ENCODE assay signal across 8 cellular contexts in genomic region chr22:23225724-23226496, GRCh38. TPM values are rescaled to one million over a fixed set of nuclear protein-coding genes. Genes with fewer than 3 reads are reported as not detected.
DNase-seq lines count a peak whose midpoint lies in the region; ATAC-seq and TF ChIP-seq lines count a peak whose summit lies in the region.

No MANE protein-coding gene starts in this region.

- peaks cover 31% of the 10 kb centered on the region for H3K36me3 Mint-ChIP-seq in CD4-positive, alpha-beta T cell (ENCODE audit: low read depth)
- H3K36me3 Mint-ChIP-seq in chondrocyte (ENCODE audit: low read depth) (peaks cover 6% of the 10 kb centered on the region), nephron (ENCODE audit: low read depth) (peaks cover 40% of the 10 kb centered on the region)

- intact Hi-C loops in CD4-positive, alpha-beta T cell (cut with DNase I, micrococcal nuclease), result loop anchor here in 1 of 2 experiments (2.0 kb wide), 1 partner anchor 17 kb away; no protein-coding TSS in a partner anchor

- no peaks in the 10 kb centered on the region for H3K27me3 ChIP-seq in CD4-positive, alpha-beta T cell (ENCODE audit: control insufficient read depth, insufficient read depth, low read length)

- TF ChIP-seq CTCF in CD4-positive, alpha-beta T cell (IDR thresholded peaks at IDR 0.05), result no peak
- TF ChIP-seq CTCF in chondrocyte (IDR thresholded peaks at IDR 0.05), result no peak
- no peak for TF ChIP-seq CTCF in nephron (IDR thresholded peaks at IDR 0.05; ENCODE audit: unreplicated experiment in 3 of 3)

- H3K27ac Mint-ChIP-seq in CD4-positive, alpha-beta T cell, result peak overlapping the region; percentile 83
- peak overlapping the region; percentile 94 for H3K27ac Mint-ChIP-seq in chondrocyte (ENCODE audit: unreplicated experiment)
- peak overlapping the region; percentile 2 to 40 (median 40) for H3K27ac Mint-ChIP-seq in nephron

- peaks cover 6% of the 10 kb centered on the region for H3K9me3 Mint-ChIP-seq in CD4-positive, alpha-beta T cell
- H3K9me3 Mint-ChIP-seq in chondrocyte (ENCODE audit: low read depth) (peaks cover 13% of the 10 kb centered on the region), nephron (peaks cover 35% of the 10 kb centered on the region)

- POLR2A ChIA-PET in CD4-positive, alpha-beta T cell (lab: Charles Lee), result interaction anchor here (0.7 to 3.3 kb wide), 4 partner anchors 9 to 52 kb away, joined by 3 to 27 read pairs (median 12); no protein-coding TSS in a partner anchor

- H3K9me3 ChIP-seq in CD4-positive, alpha-beta T cell (ENCODE audit: control insufficient read depth, low read length), result peaks cover 17% of the 10 kb centered on the region

- H3K4me1 Mint-ChIP-seq in CD4-positive, alpha-beta T cell (ENCODE audit: low read depth), result peaks cover 84% of the 10 kb centered on the region
- H3K4me1 Mint-ChIP-seq in chondrocyte (ENCODE audit: low read depth) (peaks cover 39% of the 10 kb centered on the region), nephron (peaks cover 57% of the 10 kb centered on the region)

- DNase-seq in CD4-positive, alpha-beta T cell, result peak in 9 of 10 experiments; percentile 32 to 65 (median 57)
- peak; percentile 74 for DNase-seq in NCI-H69 (lab: John Stamatoyannopoulos, UW)
- no peak for DNase-seq in chondrocyte (ENCODE audit: low spot score)
- no peak for DNase-seq in NCI-H146 treated with DMSO at 0.1 percent for 48 hours (lab: John Stamatoyannopoulos, UW; ENCODE audit: unreplicated experiment)
- DNase-seq in NCI-H1436 treated with DMSO at 0.1 percent for 48 hours (lab: John Stamatoyannopoulos, UW), result no peak

- peak overlapping the region; percentile 35 for H3K4me3 Mint-ChIP-seq in CD4-positive, alpha-beta T cell
- peak overlapping the region; percentile 50 for H3K4me3 Mint-ChIP-seq in chondrocyte (ENCODE audit: unreplicated experiment)
- H3K4me3 Mint-ChIP-seq in nephron, result peak overlapping the region in 1 of 3 experiments; percentile 3

- ATAC-seq in CD4-positive, alpha-beta T cell (ENCODE audit: poor library complexity), result peak; percentile 84
- ATAC-seq in HG02840 (IDR thresholded peaks at IDR 0.05; ENCODE audit: low FRiP score, unreplicated experiment) (no peak), GM21367 (IDR thresholded peaks at IDR 0.05; ENCODE audit: unreplicated experiment) (no peak)

- CTCF ChIA-PET in CD4-positive, alpha-beta T cell (lab: Charles Lee), result no interaction called here

- H3K27me3 Mint-ChIP-seq in CD4-positive, alpha-beta T cell, result no peaks in the 10 kb centered on the region
- H3K27me3 Mint-ChIP-seq in chondrocyte (ENCODE audit: low read depth) (no peaks in the 10 kb centered on the region), nephron (ENCODE audit: low read depth) (peaks cover 19% of the 10 kb centered on the region)

- H3K27ac ChIP-seq in CD4-positive, alpha-beta T cell (ENCODE audit: low read depth, low read length), result peak overlapping the region; percentile 43

RNA-seq across cellular contexts. Expression of gene BCR, which starts 45.6 kb away (rescaled TPM):
- 10 to 100 TPM; 60.0 to 64.8 TPM for total RNA-seq in CD4-positive, alpha-beta T cell
- 28.4 to 44.5 TPM (median 30.0 TPM) in 3 replicates for total RNA-seq in chondrocyte

Comparison
In these comparisons a context has a peak if more than half of its experiments do, and no peak if none do; other contexts are left out.
1. DNase-seq: peak in CD4-positive, alpha-beta T cell (9 of 10) and NCI-H69 (single experiment); none in chondrocyte (single experiment), NCI-H146 treated with DMSO at 0.1 percent for 48 hours (single experiment) and NCI-H1436 treated with DMSO at 0.1 percent for 48 hours (single experiment).
2. H3K27ac Mint-ChIP-seq: peak in every context shown above with its lines; median percentile 94 in chondrocyte; 83 in CD4-positive, alpha-beta T cell; 40 in nephron.